8 cellular contexts compared by ENCODE assay signal in genomic region chr5:40904205-40904993, GRCh38. TPM values are rescaled to one million over a fixed set of nuclear protein-coding genes. Genes with fewer than 3 reads are reported as not detected.
DNase-seq lines count a peak whose midpoint lies in the region; ATAC-seq and TF ChIP-seq lines count a peak whose summit lies in the region.

No MANE protein-coding gene starts in this region.

- no peak overlapping the region for H3K27ac ChIP-seq in DOHH2 (ENCODE audit: low read depth, low read length)
- H3K27ac ChIP-seq in right atrium auricular region, result peak overlapping the region; percentile 49 to 56

- peaks cover 8% of the 10 kb centered on the region for H3K27me3 ChIP-seq in DOHH2 (ENCODE audit: control insufficient read depth, low read length)
- H3K27me3 ChIP-seq in right atrium auricular region, result no peaks in the 10 kb centered on the region

- no peaks in the 10 kb centered on the region for H3F3A ChIP-seq in DOHH2 (ENCODE audit: control insufficient read depth, insufficient read depth)

- no peaks in the 10 kb centered on the region for H3K79me2 ChIP-seq in DOHH2 (ENCODE audit: control insufficient read depth, low read length)

- TF ChIP-seq CTCF in DOHH2 (IDR thresholded peaks at IDR 0.05; ENCODE audit: low read depth, low read length, poor library complexity, severe bottlenecking) (peak; percentile 94), right atrium auricular region (IDR thresholded peaks at IDR 0.05) (peak; percentile 86 to 97)

- no peaks in the 10 kb centered on the region for H4K20me1 ChIP-seq in DOHH2 (ENCODE audit: control insufficient read depth, insufficient read depth, low read depth, low read length)

- no peaks in the 10 kb centered on the region for H3K9me3 Mint-ChIP-seq in activated naive CD8-positive, alpha-beta T cell treated with anti-CD3 and anti-CD28 coated beads, Interleukin-2, amount 10 ng/mL, durations not matched to agents 7 days and 5 days

- H3K4me2 ChIP-seq in DOHH2 (ENCODE audit: low read length), result no peak overlapping the region

- ATAC-seq in GM19397 (IDR thresholded peaks at IDR 0.05; ENCODE audit: unreplicated experiment), result peak; percentile 85
- peak; percentile 95 for ATAC-seq in HG03442 (IDR thresholded peaks at IDR 0.05; ENCODE audit: unreplicated experiment)
- ATAC-seq in activated naive CD8-positive, alpha-beta T cell treated with anti-CD3 and anti-CD28 coated beads, Interleukin-2, amount 10 ng/mL, durations not matched to agents 7 days and 5 days (ENCODE audit: low read depth), result peak; percentile 67

- H3K9me3 ChIP-seq in DOHH2 (ENCODE audit: control insufficient read depth, insufficient read depth, low read length) (no peaks in the 10 kb centered on the region), right atrium auricular region (no peaks in the 10 kb centered on the region)

- no peaks in the 10 kb centered on the region for H3K36me3 Mint-ChIP-seq in activated naive CD8-positive, alpha-beta T cell treated with anti-CD3 and anti-CD28 coated beads, Interleukin-2, amount 10 ng/mL, durations not matched to agents 7 days and 5 days

- no peak overlapping the region for H3K4me3 ChIP-seq in DOHH2 (ENCODE audit: low read length)
- H3K4me3 ChIP-seq in right atrium auricular region, result no peak overlapping the region
- H3K4me3 ChIP-seq in skeletal muscle cell (ENCODE audit: low read depth, low read length), result no peak overlapping the region

- DNase-seq in NCI-H526 (lab: John Stamatoyannopoulos, UW) (peak; percentile 49 to 83), right atrium auricular region (ENCODE audit: low spot score) (peak; percentile 73), skeletal muscle cell (ENCODE audit: low read depth) (peak; percentile 37), NK-92 (lab: John Stamatoyannopoulos, UW; ENCODE audit: unreplicated experiment) (no peak)
- no peak for DNase-seq in activated naive CD8-positive, alpha-beta T cell treated with anti-CD3 and anti-CD28 coated beads, Interleukin-2, amount 10 ng/mL, durations not matched to agents 7 days and 5 days

- no peaks in the 10 kb centered on the region for H3K4me1 Mint-ChIP-seq in activated naive CD8-positive, alpha-beta T cell treated with anti-CD3 and anti-CD28 coated beads, Interleukin-2, amount 10 ng/mL, durations not matched to agents 7 days and 5 days

- H3K4me1 ChIP-seq in DOHH2 (ENCODE audit: control insufficient read depth, low read length) (no peaks in the 10 kb centered on the region), right atrium auricular region (peaks cover 0 to 19% of the 10 kb centered on the region in 2 donors)

- POLR2A ChIA-PET in activated naive CD8-positive, alpha-beta T cell treated with anti-CD3 and anti-CD28 coated beads, Interleukin-2, amount 10 ng/mL, durations not matched to agents 7 days and 5 days (lab: Charles Lee), result no interaction called here

- no peak overlapping the region for H3K4me3 Mint-ChIP-seq in activated naive CD8-positive, alpha-beta T cell treated with anti-CD3 and anti-CD28 coated beads, Interleukin-2, amount 10 ng/mL, durations not matched to agents 7 days and 5 days

- H3K27ac Mint-ChIP-seq in activated naive CD8-positive, alpha-beta T cell treated with anti-CD3 and anti-CD28 coated beads, Interleukin-2, amount 10 ng/mL, durations not matched to agents 7 days and 5 days, result no peak overlapping the region

- H3K36me3 ChIP-seq in DOHH2 (ENCODE audit: control insufficient read depth, low read length) (no peaks in the 10 kb centered on the region), right atrium auricular region (no peaks in the 10 kb centered on the region)

- H3K9me2 ChIP-seq in DOHH2 (replicated peaks; ENCODE audit: control insufficient read depth, low read length), result no peaks in the 10 kb centered on the region

- H3K27me3 Mint-ChIP-seq in activated naive CD8-positive, alpha-beta T cell treated with anti-CD3 and anti-CD28 coated beads, Interleukin-2, amount 10 ng/mL, durations not matched to agents 7 days and 5 days, result peaks cover 11% of the 10 kb centered on the region

RNA-seq across cellular contexts. Expression of gene C7, which starts 4.9 kb away (rescaled TPM):
- not detected for total RNA-seq in activated naive CD8-positive, alpha-beta T cell treated with anti-CD3 and anti-CD28 coated beads, Interleukin-2, amount 10 ng/mL, durations not matched to agents 7 days and 5 days
- 100 to 1,000 TPM; 176 to 687 TPM for total RNA-seq in right atrium auricular region

Comparison
In these comparisons a context has a peak if more than half of its experiments do, and no peak if none do; other contexts are left out.
1. DNase-seq: peak in NCI-H526 (2 of 2), right atrium auricular region (single experiment) and skeletal muscle cell (single experiment); none in activated naive CD8-positive, alpha-beta T cell treated with anti-CD3 and anti-CD28 coated beads, Interleukin-2, amount 10 ng/mL, durations not matched to agents 7 days and 5 days (single experiment) and NK-92 (single experiment).
2. RNA of gene C7, which starts 4.9 kb away (total RNA-seq): 176 to 687 TPM in right atrium auricular region; not detected in activated naive CD8-positive, alpha-beta T cell treated with anti-CD3 and anti-CD28 coated beads, Interleukin-2, amount 10 ng/mL, durations not matched to agents 7 days and 5 days; every median in the first group is over 100 times any median in the second.
3. Peak in every context shown above with its lines, with median percentiles within 50 percentile points of each other: ATAC-seq.